ENCODE assay signal across 8 cellular contexts in the genomic region with DNA sequence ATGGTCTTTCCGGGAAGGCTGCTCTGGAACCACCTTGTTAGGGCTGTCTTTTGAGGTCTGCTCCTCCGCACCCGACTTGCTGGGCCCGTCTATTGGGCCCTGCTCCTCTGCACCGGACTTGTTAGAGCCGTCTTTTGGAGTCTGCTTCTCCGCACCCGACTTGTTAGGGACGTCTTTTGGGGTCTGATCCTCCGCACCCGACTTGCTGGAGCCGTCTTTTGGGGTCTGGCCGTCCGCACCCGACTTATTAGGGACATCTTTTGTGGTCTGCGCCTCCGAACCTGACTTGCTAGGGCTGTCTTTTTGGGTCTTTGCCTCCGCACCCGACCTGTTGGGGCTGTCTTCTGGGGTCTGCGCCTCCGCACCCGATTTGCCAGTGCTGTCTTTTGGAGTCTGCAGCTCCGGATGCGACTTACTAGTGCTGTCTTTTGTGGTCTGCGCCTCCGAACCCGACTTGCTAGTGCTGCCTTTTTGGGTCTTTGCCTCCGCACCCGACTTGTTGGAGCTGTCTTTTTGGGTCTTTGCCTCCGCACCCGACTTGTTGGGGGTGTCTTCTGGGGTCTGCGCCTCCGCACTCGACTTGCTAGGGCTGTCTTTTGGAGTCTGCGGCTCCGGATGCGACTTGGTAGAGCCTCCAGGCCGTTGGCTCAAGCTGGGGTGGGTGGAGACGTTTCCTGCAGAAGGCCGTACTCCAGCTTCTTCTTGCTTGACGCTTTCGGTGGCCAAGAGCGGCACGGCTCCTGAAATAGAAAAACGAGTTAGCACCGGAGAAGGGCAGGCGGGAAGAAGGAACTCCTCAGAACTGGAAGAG. TPM values are rescaled to one million over a fixed set of nuclear protein-coding genes. Genes with fewer than 3 reads are reported as not detected.
DNase-seq lines count a peak whose midpoint lies in the region; ATAC-seq, FAIRE-seq and TF ChIP-seq lines count a peak whose summit lies in the region.

No MANE protein-coding gene starts in this region.

- intact Hi-C loops in left lung (cut with DNase I), result no loop called here

- H3K27me3 ChIP-seq in ACC112 (ENCODE audit: insufficient read depth, low read length) (no peaks in the 10 kb centered on the region), bronchial epithelial cell (ENCODE audit: control insufficient read depth, insufficient read depth, low read length) (no peaks in the 10 kb centered on the region), left lung (no peaks in the 10 kb centered on the region)

- TF ChIP-seq CTCF in bronchial epithelial cell (IDR thresholded peaks at IDR 0.05; ENCODE audit: insufficient read depth, low read length, severe bottlenecking) (no peak), left lung (IDR thresholded peaks at IDR 0.05) (no peak)

- DNase-seq in HPDE6-E6E7 (ENCODE audit: extremely low spot score), result peak; percentile 38
- peak; percentile 61 for DNase-seq in UCSD-AML1 (lab: John Stamatoyannopoulos, UW; ENCODE audit: unreplicated experiment)
- DNase-seq in bronchial epithelial cell (ENCODE audit: low read depth), result peak; percentile 43
- peak in 1 of 2 donors; percentile 65 for DNase-seq in left lung
- peak; percentile 35 for DNase-seq in stimulated activated CD8-positive, alpha-beta memory T cell treated with anti-CD3 and anti-CD28 coated beads, Interleukin-12 subunit alpha, Interleukin-12 subunit beta, amount 100 ng/mL, for 1 hour (ENCODE audit: low read depth)

- FAIRE-seq in bronchial epithelial cell (lab: Jason Lieb, UNC), result no peak

- no peaks in the 10 kb centered on the region for H3K9me3 ChIP-seq in left lung

- H3K79me2 ChIP-seq in ACC112 (ENCODE audit: control insufficient read depth, insufficient read depth, low read length, unreplicated experiment), result peaks cover 50% of the 10 kb centered on the region

- H3K4me3 ChIP-seq in ACC112 (ENCODE audit: low read depth, low read length) (peak overlapping the region; percentile 96), bronchial epithelial cell (ENCODE audit: low read depth, low read length) (peak overlapping the region; percentile 85), left lung (peak overlapping the region; percentile 68 to 86)

- H3K4me1 ChIP-seq in ACC112 (ENCODE audit: control insufficient read depth, insufficient read depth, low read length, unreplicated experiment), result peaks cover 16% of the 10 kb centered on the region
- peaks cover 20 to 60% of the 10 kb centered on the region in 2 donors for H3K4me1 ChIP-seq in left lung

- H2AFZ ChIP-seq in ACC112 (ENCODE audit: low read length, unreplicated experiment), result peak overlapping the region; percentile 79

- ATAC-seq in GM19023 (IDR thresholded peaks at IDR 0.05; ENCODE audit: unreplicated experiment) (peak; percentile 5), left lung (peak; percentile 56), HG03097 (IDR thresholded peaks at IDR 0.05; ENCODE audit: low FRiP score, unreplicated experiment) (no peak)

- H3K36me3 ChIP-seq in ACC112 (ENCODE audit: insufficient read depth, low read length) (peaks cover 33% of the 10 kb centered on the region), bronchial epithelial cell (ENCODE audit: control insufficient read depth, insufficient read depth, low read length) (peaks cover 8% of the 10 kb centered on the region), left lung (peaks cover 0 to 28% of the 10 kb centered on the region in 2 donors)

- peak overlapping the region; percentile 82; the same call in 1 of the 2 replicates for H3K27ac ChIP-seq in ACC112 (ENCODE audit: low read depth, low read length)
- H3K27ac ChIP-seq in left lung, result peak overlapping the region; percentile 96 to 99

RNA-seq across cellular contexts. Expression of gene TGOLN2, which starts 0.6 kb away (rescaled TPM):
- total RNA-seq in bronchial epithelial cell (34.5 and 41.3 TPM in 2 replicates), left lung (100 to 1,000 TPM; 122 to 133 TPM)

RNA-seq across cellular contexts. Expression of gene RETSAT, which starts 27.2 kb away (rescaled TPM):
- total RNA-seq in bronchial epithelial cell, result 79.2 and 95.4 TPM in 2 replicates
- total RNA-seq in left lung, result 10 to 100 TPM; 67.6 to 68.1 TPM

RNA-seq across cellular contexts. Expression of gene ELMOD3, which starts 27.4 kb away (rescaled TPM):
- total RNA-seq in bronchial epithelial cell (13.2 and 15.1 TPM in 2 replicates), left lung (10 to 100 TPM; 20.8 to 21.7 TPM)
